14 cellular contexts compared by ENCODE assay signal in genomic region chr1:8349473-8349865, GRCh38. TPM values are rescaled to one million over a fixed set of nuclear protein-coding genes. Genes with fewer than 3 reads are reported as not detected.
DNase-seq lines count a peak whose midpoint lies in the region; ATAC-seq, FAIRE-seq and TF ChIP-seq lines count a peak whose summit lies in the region.
"Had no signal": no experiment of that assay in that cellular context is flagged by ENCODE, and none has a peak within 500 bp of the region (broad histone marks: within the 10 kb centered on the region; RNA-seq: fewer than 3 reads in every experiment).

No MANE protein-coding gene starts in this region.

- no peaks in the 10 kb centered on the region for H3K79me2 ChIP-seq in HepG2 (ENCODE audit: insufficient read depth, low read length)

- DNase-seq in HepG2 (ENCODE audit: low spot score) (no peak), right lobe of liver (no peak), esophagus muscularis mucosa (ENCODE audit: extremely low spot score) (no peak), psoas muscle (no peak), OCI-M2 (lab: John Stamatoyannopoulos, UW; ENCODE audit: unreplicated experiment) (no peak)
- DNase-seq: activated gamma-delta T cell, DMS 273 treated with DMSO at 0.1 percent for 48 hours, NCI-H187 treated with DMSO at 0.1 percent for 48 hours, occipital lobe had no signal

- TF ChIP-seq CTCF in HepG2 (CRISPR knock-in tag; IDR thresholded peaks at IDR 0.05) (no peak), right lobe of liver (IDR thresholded peaks at IDR 0.05) (no peak), esophagus muscularis mucosa (IDR thresholded peaks at IDR 0.05) (no peak), psoas muscle (IDR thresholded peaks at IDR 0.05) (no peak)

- in situ Hi-C loops in HepG2 (cut with HindIII; ENCODE audit: extremely low pct_ligation_motif_present, low pct_unique_long_range_greater_than_20kb): loop anchor here (5.0 kb wide), 1 partner anchor 367 kb away; no protein-coding TSS in a partner anchor

- H3K4me3 ChIP-seq in HepG2 (replicated peaks in 1 of 3; ENCODE audit: insufficient read depth in 1 of 3, low read depth in 2 of 3, low read length in 3 of 3): no peak overlapping the region
- no peak overlapping the region for H3K4me3 ChIP-seq in right lobe of liver
- no peak overlapping the region for H3K4me3 ChIP-seq in esophagus muscularis mucosa
- no peak overlapping the region for H3K4me3 ChIP-seq in psoas muscle
- H3K4me3 ChIP-seq: lower lobe of right lung had no signal

- H3K27ac ChIP-seq in HepG2 (ENCODE audit: extremely low read length, insufficient read depth, low read length): no peak overlapping the region
- H3K27ac ChIP-seq in right lobe of liver: no peak overlapping the region
- H3K27ac ChIP-seq in esophagus muscularis mucosa (replicated peaks in 1 of 4): peak overlapping the region; percentile 6 to 93 (median 74)
- no peak overlapping the region for H3K27ac ChIP-seq in psoas muscle
- H3K27ac ChIP-seq: lower lobe of right lung had no signal

- no peak for TF ChIP-seq RAD21 in HepG2 (CRISPR knock-in tag; IDR thresholded peaks at IDR 0.05)

- no peak for TF ChIP-seq EP300 in HepG2 (IDR thresholded peaks at IDR 0.05; ENCODE audit: low read depth in 2 of 2, low read length in 2 of 2)
- TF ChIP-seq EP300 in HepG2 (CRISPR knock-in tag; IDR thresholded peaks at IDR 0.05; ENCODE audit: borderline replicate concordance): no peak
- TF ChIP-seq EP300 in esophagus muscularis mucosa (IDR thresholded peaks at IDR 0.05): no peak

- H2AFZ ChIP-seq in HepG2 (ENCODE audit: low read length): no peak overlapping the region

- ATAC-seq in HepG2: no peak
- ATAC-seq in right lobe of liver: no peak
- peak in 3 of 4 donors; percentile 2 to 15 (median 11) for ATAC-seq in psoas muscle
- no peak for ATAC-seq in GM21447 (IDR thresholded peaks at IDR 0.05; ENCODE audit: unreplicated experiment)
- ATAC-seq in GM18858 (IDR thresholded peaks at IDR 0.05; ENCODE audit: unreplicated experiment): no peak
- ATAC-seq: activated naive CD8-positive, alpha-beta T cell treated with anti-CD3 and anti-CD28 coated beads, Interleukin-2, amount 50 U/mL, for 24 hours had no signal

- H3K36me3 ChIP-seq in HepG2 (replicated peaks in 1 of 2; ENCODE audit: control insufficient read depth in 1 of 2, insufficient read depth in 2 of 2, low read length in 2 of 2) (peaks cover 7 to 12% of the 10 kb centered on the region in 2 experiments; a peak in 4 of 5 replicates), right lobe of liver (peaks cover 0 to 11% (median 8%) of the 10 kb centered on the region in 4 donors), esophagus muscularis mucosa (peaks cover under 1 to 15% (median 14%) of the 10 kb centered on the region in 4 donors), psoas muscle (ENCODE audit: insufficient read depth in 1 of 2, low read depth in 1 of 2) (peaks cover 0 to 20% of the 10 kb centered on the region in 2 donors)
- H3K36me3 ChIP-seq: BE2C had no signal

- intact Hi-C loops in HepG2 (cut with micrococcal nuclease; ENCODE audit: unreplicated experiment) (loop anchor here (1.0 to 2.0 kb wide), 2 partner anchors 35 to 374 kb away; no protein-coding TSS in a partner anchor), right lobe of liver (cut with DNase I) (loop anchor here (5.0 to 10.0 kb wide), 2 partner anchors 367 to 375 kb away; no protein-coding TSS in a partner anchor), esophagus muscularis mucosa (cut with DNase I) (loop anchor here (2.0 kb wide), 1 partner anchor 371 kb away; no protein-coding TSS in a partner anchor), psoas muscle (cut with DNase I) (loop anchor here in 1 of 2 donors (1.0 to 5.0 kb wide), 2 partner anchors 332 to 374 kb away; no protein-coding TSS in a partner anchor)

- WGBS in HepG2 (ENCODE audit: low lambda C conversion rate): 67% methylated on average over 9 of the region's 9 CpGs
- 47% methylated on average over 8 of the region's 9 CpGs for WGBS in right lobe of liver (ENCODE audit: insufficient coverage, low coverage, low lambda C conversion rate, missing lambda C conversion rate)
- WGBS in esophagus muscularis mucosa: 83% methylated on average over 9 of the region's 9 CpGs
- 82 to 90% (median 82%) methylated on average over 9 of the region's 9 CpGs for WGBS in psoas muscle, 3 donors

- no peak for FAIRE-seq in HepG2 (lab: Jason Lieb, UNC)

- POLR2A ChIA-PET in HepG2 (lab: Yijun Ruan, JAX): no interaction called here

- no TSS peak for BruUV-seq in HepG2 (replicated peaks; lab: Mats Ljungman, UMichigan)

- CTCF ChIA-PET in HepG2 (lab: Yijun Ruan, JAX; ENCODE audit: low intra/inter-chr PET ratio, low total read pairs): interaction anchor here (1.1 to 4.4 kb wide), 4 partner anchors 35 to 374 kb away, joined by 4 to 39 read pairs (median 14); no protein-coding TSS in a partner anchor

- H3K27me3 ChIP-seq in HepG2 (ENCODE audit: control insufficient read depth in 1 of 2, insufficient read depth in 2 of 2, low read length in 2 of 2) (peaks cover 0 to 20% of the 10 kb centered on the region in 2 experiments; a peak in 4 of 5 replicates), right lobe of liver (no peaks in the 10 kb centered on the region), esophagus muscularis mucosa (no peaks in the 10 kb centered on the region), psoas muscle (ENCODE audit: insufficient read depth in 3 of 3, low read length in 2 of 3) (no peaks in the 10 kb centered on the region)
- H3K27me3 ChIP-seq: BE2C had no signal

- no peak overlapping the region for H3K9ac ChIP-seq in HepG2 (ENCODE audit: insufficient read depth, low read depth, low read length)

- no peak overlapping the region for H3K4me2 ChIP-seq in HepG2 (ENCODE audit: low read depth, low read length)

- H3K9me3 ChIP-seq in HepG2 (ENCODE audit: low read length) (no peaks in the 10 kb centered on the region), right lobe of liver (no peaks in the 10 kb centered on the region), esophagus muscularis mucosa (no peaks in the 10 kb centered on the region), psoas muscle (no peaks in the 10 kb centered on the region)
- H3K9me3 ChIP-seq: BE2C, lower lobe of right lung had no signal

- H3K4me1 ChIP-seq in HepG2 (ENCODE audit: insufficient read depth, low read length): peaks cover 28% of the 10 kb centered on the region
- H3K4me1 ChIP-seq in right lobe of liver: no peaks in the 10 kb centered on the region
- peaks cover 59 to 72% (median 66%) of the 10 kb centered on the region in 4 donors for H3K4me1 ChIP-seq in esophagus muscularis mucosa
- H3K4me1 ChIP-seq in psoas muscle: peaks cover 4% of the 10 kb centered on the region

- TF ChIP-seq POLR2A in HepG2 (IDR thresholded peaks at IDR 0.05; ENCODE audit: insufficient read depth in 1 of 2, low read depth in 2 of 2, low read length in 2 of 2): no peak
- no peak for TF ChIP-seq POLR2A in right lobe of liver (IDR thresholded peaks at IDR 0.05)
- no peak for TF ChIP-seq POLR2A in esophagus muscularis mucosa (IDR thresholded peaks at IDR 0.05; ENCODE audit: low read depth)

- H4K20me1 ChIP-seq in HepG2 (ENCODE audit: insufficient read depth, low read length): peaks cover 6% of the 10 kb centered on the region; the same call in 1 of the 2 replicates

TF ChIP-seq in HepG2, 621 proteins besides CTCF, POLR2A, EP300 and RAD21:
- TF ChIP-seq ARNT (IDR thresholded peaks at IDR 0.05) (no peak), SPEN (CRISPR knock-in tag; IDR thresholded peaks at IDR 0.05; ENCODE audit: low read depth) (0 out of 2 replicates have a peak, but pooled peaks have one; percentile 2)

RNA-seq across cellular contexts. Expression of gene SLC45A1, which starts 31.6 kb away (rescaled TPM):
- total RNA-seq in HepG2 (2016; rRNA removed; fragmentation: Illumina TruSeq; extraction: Trizol): not detected in 2 replicates
- total RNA-seq in HepG2 (2016; cell fraction: cytosol; rRNA removed; fragmentation: Illumina TruSeq; extraction: Trizol; ENCODE audit: low read depth): not detected in 2 replicates
- total RNA-seq in HepG2 (2016; cell fraction: insoluble cytoplasmic fraction; rRNA removed; fragmentation: Illumina TruSeq; extraction: Trizol): not detected in 2 replicates
- total RNA-seq in HepG2 (2016; cell fraction: membrane; rRNA removed; fragmentation: Illumina TruSeq; extraction: Trizol): not detected in 2 replicates
- not detected in 2 replicates for total RNA-seq in HepG2 (2016; cell fraction: nucleus; rRNA removed; fragmentation: Illumina TruSeq; extraction: Trizol)
- polyA plus RNA-seq in HepG2 (2011; rRNA removed): 0.05 TPM in 1 of 2 replicates, not detected in the other
- 0.03 TPM in 1 of 2 replicates, not detected in the other for polyA plus RNA-seq in HepG2 (2011; cell fraction: cytosol; rRNA removed)
- 0.09 TPM in 1 of 2 replicates, not detected in the other for polyA plus RNA-seq in HepG2 (2011; cell fraction: nucleus; rRNA removed)
- polyA plus RNA-seq in HepG2 (2012): not detected in 2 replicates
- polyA plus RNA-seq in HepG2 (2016; cell fraction: cytosol; fragmentation: Illumina TruSeq; extraction: Trizol; ENCODE audit: low read depth): not detected in 2 replicates
- polyA plus RNA-seq in HepG2 (2016; cell fraction: insoluble cytoplasmic fraction; fragmentation: Illumina TruSeq; extraction: Trizol; ENCODE audit: low read depth): not detected in 2 replicates
- not detected in 2 replicates for polyA plus RNA-seq in HepG2 (2016; cell fraction: membrane; fragmentation: Illumina TruSeq; extraction: Trizol; ENCODE audit: low read depth)
- not detected in 2 replicates for polyA plus RNA-seq in HepG2 (2016; cell fraction: nucleus; fragmentation: Illumina TruSeq; extraction: Trizol; ENCODE audit: insufficient read depth, low read depth)
- not detected in 2 replicates for polyA minus RNA-seq in HepG2 (2011; rRNA and poly(A)+ RNA removed; ENCODE audit: low replicate concordance)
- polyA minus RNA-seq in HepG2 (2011; cell fraction: cytosol; rRNA and poly(A)+ RNA removed): not detected in 2 replicates
- not detected in 2 replicates for polyA minus RNA-seq in HepG2 (2011; cell fraction: nucleus; rRNA and poly(A)+ RNA removed)
- under 1 TPM in 5 of 6 experiments, not detected in 1; 0.13 to 0.53 (median 0.25) TPM for total RNA-seq in right lobe of liver
- total RNA-seq in esophagus muscularis mucosa: 10 to 100 TPM in 2 of 4 donors, 1 to 10 TPM in 2; 6.8 to 17.5 (median 10.7) TPM
- 1 to 10 TPM in 1 of 4 donors, under 1 TPM in 3; 0.44 to 1.4 (median 0.89) TPM for total RNA-seq in psoas muscle
- polyA plus RNA-seq in psoas muscle: 1 to 10 TPM in 1 of 3 donors, under 1 TPM in 2; 0.60 to 1.1 (median 0.96) TPM

Comparison
In these comparisons a context has a peak if more than half of its experiments do, and no peak if none do; other contexts are left out.
1. ATAC-seq: peak in psoas muscle (3 of 4); none in HepG2 (single experiment), right lobe of liver (0 of 4), GM21447 (single experiment) and GM18858 (single experiment).
2. H3K27ac ChIP-seq: peak in esophagus muscularis mucosa (4 of 4); none in HepG2 (single experiment), right lobe of liver (0 of 3) and psoas muscle (single experiment).